In the genomic region with DNA sequence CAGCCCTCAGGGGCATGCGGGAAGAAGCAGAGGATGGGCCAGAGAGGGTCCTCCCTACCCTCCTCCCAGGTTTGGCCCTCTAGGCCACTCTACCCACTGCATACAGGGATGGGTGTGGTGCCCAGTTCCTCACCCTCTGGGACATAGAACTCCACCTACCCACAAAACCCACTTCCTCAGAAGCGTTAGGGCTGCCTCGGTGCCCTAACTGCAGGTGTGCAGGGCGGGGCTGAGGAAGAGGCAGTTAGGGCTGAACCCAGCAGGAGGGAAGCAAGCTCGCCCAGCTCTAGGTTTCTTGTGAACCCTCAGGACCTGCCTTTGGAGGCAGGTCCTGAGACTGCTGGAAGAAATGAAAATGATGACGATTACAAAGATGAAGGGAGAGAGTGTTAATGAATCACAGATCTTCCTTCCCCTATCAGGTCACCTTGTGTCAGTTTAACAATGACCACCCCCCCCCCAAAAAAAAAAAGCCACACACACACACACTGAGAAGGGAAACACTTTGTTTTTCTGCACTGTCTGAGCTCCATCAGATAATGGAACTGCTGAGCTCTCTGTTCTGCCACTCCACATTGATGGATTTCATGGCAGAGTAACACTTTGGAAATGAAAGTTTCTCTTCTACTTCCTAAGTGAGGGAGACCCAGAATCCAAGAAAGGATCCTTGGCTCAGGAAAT, we compare ENCODE assay signal across 8 cellular contexts.
A peak's percentile ranks its signal among the peaks of the same experiment; 100 is the strongest.
DNase-seq lines count a peak whose midpoint lies in the region; ATAC-seq and TF ChIP-seq lines count a peak whose summit lies in the region.
"Had no signal": no experiment of that assay in that cellular context is flagged by ENCODE, and none has a peak within 500 bp of the region (broad histone marks: within the 10 kb centered on the region; RNA-seq: fewer than 3 reads in every experiment).

No MANE protein-coding gene starts in this region.

- peaks cover 1% of the 10 kb centered on the region for H3K36me3 Mint-ChIP-seq in activated CD4-positive, alpha-beta T cell treated with anti-CD3 and anti-CD28 coated beads, Interleukin-2, amount 10 ng/mL, durations not matched to agents 24 days and 14 days (ENCODE audit: low read depth)

- intact Hi-C loops in activated CD4-positive, alpha-beta T cell treated with anti-CD3 and anti-CD28 coated beads, Interleukin-2, amount 10 ng/mL, durations not matched to agents 24 days and 14 days (cut with micrococcal nuclease) = loop anchor here (1.0 kb wide), 4 partner anchors 20 to 134 kb away; no protein-coding TSS in a partner anchor
- intact Hi-C loops in lower leg skin (cut with DNase I; ENCODE audit: low total_unique reads) = loop anchor here (10.0 kb wide), 1 partner anchor 59 kb away; no protein-coding TSS in a partner anchor

- H3K4me3 ChIP-seq in lower leg skin (ENCODE audit: low read depth, poor library complexity, severe bottlenecking) = no peak overlapping the region
- H3K4me3 ChIP-seq: SK-N-MC had no signal

- no peak for TF ChIP-seq CTCF in GM10248 (IDR thresholded peaks at IDR 0.05; ENCODE audit: control extremely low read depth, extremely low read depth, low read depth, missing control alignments)
- no peak for TF ChIP-seq CTCF in lower leg skin (IDR thresholded peaks at IDR 0.05)

- H3K27ac Mint-ChIP-seq in activated CD4-positive, alpha-beta T cell treated with anti-CD3 and anti-CD28 coated beads, Interleukin-2, amount 10 ng/mL, durations not matched to agents 24 days and 14 days = peak overlapping the region; percentile 99

- 39 to 57% methylated on average over 6 of the region's 6 CpGs for whole genome bisulfite sequencing in lower leg skin, 2 donors

- ATAC-seq in GM19438 (IDR thresholded peaks at IDR 0.05; ENCODE audit: low read depth, unreplicated experiment) = peak; percentile 81
- ATAC-seq in HG03342 (IDR thresholded peaks at IDR 0.05; ENCODE audit: unreplicated experiment) = peak; percentile 74
- peak; percentile 39 for ATAC-seq in left lobe of liver

- H3K4me1 Mint-ChIP-seq in activated CD4-positive, alpha-beta T cell treated with anti-CD3 and anti-CD28 coated beads, Interleukin-2, amount 10 ng/mL, durations not matched to agents 24 days and 14 days = peaks cover 81% of the 10 kb centered on the region

- no peaks in the 10 kb centered on the region for H3K27me3 Mint-ChIP-seq in activated CD4-positive, alpha-beta T cell treated with anti-CD3 and anti-CD28 coated beads, Interleukin-2, amount 10 ng/mL, durations not matched to agents 24 days and 14 days

- H3K9me3 Mint-ChIP-seq in activated CD4-positive, alpha-beta T cell treated with anti-CD3 and anti-CD28 coated beads, Interleukin-2, amount 10 ng/mL, durations not matched to agents 24 days and 14 days = no peaks in the 10 kb centered on the region

- TF ChIP-seq POLR2A in lower leg skin (IDR thresholded peaks at IDR 0.05) = no peak

- CTCF ChIA-PET in GM10248 (lab: Yijun Ruan, JAX) = interaction anchor here (0.7 to 1.3 kb wide), 2 partner anchors 13 to 137 kb away, joined by 3 to 4 read pairs; no protein-coding TSS in a partner anchor

- POLR2A ChIA-PET in GM10248 (lab: Yijun Ruan, JAX) = interaction anchor here (0.7 kb wide), 1 partner anchor 20 kb away, joined by 3 read pairs; no protein-coding TSS in a partner anchor

- H3K4me3 Mint-ChIP-seq in activated CD4-positive, alpha-beta T cell treated with anti-CD3 and anti-CD28 coated beads, Interleukin-2, amount 10 ng/mL, durations not matched to agents 24 days and 14 days = peak overlapping the region; percentile 84

- DNase-seq in activated CD4-positive, alpha-beta T cell treated with anti-CD3 and anti-CD28 coated beads, Interleukin-2, amount 10 ng/mL, durations not matched to agents 24 days and 14 days = peak; percentile 94
- no peak for DNase-seq in left lobe of liver (ENCODE audit: low spot score)
- DNase-seq in GM10248 (ENCODE audit: extremely low spot score) = no peak
- DNase-seq in mesenteric fat pad (ENCODE audit: low spot score) = no peak
- no peak for DNase-seq in lower leg skin (ENCODE audit: low spot score in 2 of 2)
